ENCODE assay signal across 22 cellular contexts in the genomic region with DNA sequence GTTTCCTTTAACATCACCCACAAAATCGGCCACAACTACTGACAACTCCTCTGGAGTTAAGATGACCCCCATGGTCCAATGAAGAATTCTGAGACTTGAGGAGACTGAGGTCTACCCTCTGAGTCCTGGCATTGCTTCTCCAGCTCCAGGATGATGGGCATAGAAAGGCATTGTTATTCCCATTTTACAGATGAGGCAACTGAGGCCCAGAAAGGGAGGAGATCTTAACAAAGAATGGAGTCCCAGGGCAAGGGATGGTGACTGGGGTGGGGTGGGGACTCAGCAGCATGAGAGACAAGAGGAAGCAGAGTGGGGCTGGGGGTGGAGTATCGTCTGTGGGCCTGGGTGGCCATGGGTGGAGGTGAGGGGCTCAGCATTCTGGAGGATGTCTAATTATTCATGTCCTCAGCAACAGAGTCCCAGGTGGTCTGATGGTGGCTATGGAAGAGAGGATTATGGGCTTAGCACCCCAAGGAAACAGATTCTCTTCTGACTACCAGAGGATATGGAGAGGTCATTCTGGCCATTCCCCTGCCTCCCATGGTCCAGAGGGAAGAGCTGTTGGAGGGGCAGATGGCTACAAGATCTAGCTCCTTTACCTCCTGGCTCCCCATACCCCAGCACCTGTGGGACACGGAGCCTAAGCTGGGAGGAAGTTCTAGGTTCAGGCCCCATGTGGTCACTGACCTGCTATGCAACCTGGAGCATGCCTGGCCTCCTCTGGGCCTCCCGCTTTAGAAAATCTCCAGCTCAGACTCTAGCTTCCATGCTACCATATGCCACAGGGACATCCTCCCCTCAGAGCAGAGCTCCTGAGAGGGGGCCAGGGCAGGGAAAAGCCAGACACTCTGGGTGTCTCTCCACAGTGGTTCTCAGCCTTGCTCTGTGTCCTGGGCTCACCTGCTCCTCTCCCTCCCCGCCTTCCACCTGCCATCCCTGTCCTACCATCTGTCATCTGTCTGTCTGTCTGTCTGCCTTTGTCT. TPM values are rescaled to one million over a fixed set of nuclear protein-coding genes. Genes with fewer than 3 reads are reported as not detected.
"Had no signal": no experiment of that assay in that cellular context is flagged by ENCODE, and none has a peak within 500 bp of the region (broad histone marks: within the 10 kb centered on the region; RNA-seq: fewer than 3 reads in every experiment).

No MANE protein-coding gene starts in this region.

- DNase-seq: activated CD4-positive, alpha-beta T cell treated with anti-CD3 and anti-CD28 coated beads, Interleukin-2, amount 50 U/mL, for 1 hour; activated CD4-positive, CD25-positive, alpha-beta regulatory T cell treated with anti-CD3 and anti-CD28 coated beads, Interleukin-2, amount 50 U/mL, for 72 hours; activated CD8-positive, alpha-beta memory T cell treated with anti-CD3 and anti-CD28 coated beads, Interleukin-2, amount 50 U/mL, for 4 hours; activated effector memory CD4-positive, alpha-beta T cell treated with Interleukin-2 at 50 U/mL for 16 hours; activated naive CD4-positive, alpha-beta T cell treated with anti-CD3 and anti-CD28 coated beads, Interleukin-2, amount 10 ng/mL, durations not matched to agents 7 days and 5 days; activated T-cell treated with anti-CD3 and anti-CD28 coated beads, Interleukin-2, amount 50 U/mL, for 4 hours; aorta; effector CD4-positive, alpha-beta T cell; gastrocnemius medialis; heart right ventricle; immature natural killer cell; kidney glomerular epithelial cell; right cardiac atrium; transverse colon had no signal

- H3K27ac ChIP-seq: gastrocnemius medialis, heart right ventricle, prostate gland, skin epidermis, suprapubic skin, transverse colon, vagina had no signal

- H3K4me3 ChIP-seq: gastrocnemius medialis, heart right ventricle, prostate gland, skin epidermis, suprapubic skin, transverse colon, vagina had no signal

- H3K36me3 ChIP-seq: gastrocnemius medialis, heart right ventricle, prostate gland, suprapubic skin, transverse colon, vagina had no signal

- ATAC-seq: activated T-cell treated with anti-CD3 and anti-CD28 coated beads, Interleukin-2, amount 50 U/mL, for 4 hours; esophagus mucosa; gastrocnemius medialis; heart right ventricle; right cardiac atrium had no signal

- H3K27me3 ChIP-seq: vagina had no signal

- H3K4me1 ChIP-seq: gastrocnemius medialis, prostate gland had no signal

- H3K9me3 ChIP-seq: gastrocnemius medialis, heart right ventricle, prostate gland, suprapubic skin, transverse colon, vagina had no signal

RNA-seq across cellular contexts. Expression of a gene that starts 37.4 kb away (rescaled TPM):
- total RNA-seq: activated T-cell treated with anti-CD3 and anti-CD28 coated beads, Interleukin-2, amount 50 U/mL, for 4 hours; aorta; esophagus mucosa; gastrocnemius medialis; heart right ventricle; liver; mononuclear cell; osteocyte; prostate gland; right cardiac atrium; transverse colon had no signal
- polyA plus RNA-seq: heart right ventricle, immature natural killer cell, liver, right cardiac atrium had no signal
